Comparison of ENCODE assay signal across 28 cellular contexts in genomic region chrX:72088761-72089160, GRCh38. TPM values are rescaled to one million over a fixed set of nuclear protein-coding genes. Genes with fewer than 3 reads are reported as not detected.
"Had no signal": no experiment of that assay in that cellular context is flagged by ENCODE, and none has a peak within 500 bp of the region (broad histone marks: within the 10 kb centered on the region; RNA-seq: fewer than 3 reads in every experiment).

No MANE protein-coding gene starts in this region.

- H3K36me3 Mint-ChIP-seq: naive thymus-derived CD4-positive, alpha-beta T cell; natural killer cell; stimulated activated effector memory CD8-positive, alpha-beta T cell treated with anti-CD3 and anti-CD28 coated beads, Interleukin-12 subunit alpha, Interleukin-12 subunit beta, amount 100 ng/mL, for 72 hours; stimulated activated naive B cell treated with anti-CD40 and anti-IgM and Interleukin-4, amounts not matched to agents 10 μg/mL and 1 μg/mL and 100 μg/mL, for 72 hours had no signal

- H2AFZ ChIP-seq: neural progenitor cell had no signal

- H3K27ac ChIP-seq: neural progenitor cell, pancreas, psoas muscle, right lobe of liver, sigmoid colon, stomach, thoracic aorta, thyroid gland, tibial nerve, upper lobe of left lung had no signal

- H3K4me1 Mint-ChIP-seq: naive thymus-derived CD4-positive, alpha-beta T cell; nephron; stimulated activated effector memory CD8-positive, alpha-beta T cell treated with anti-CD3 and anti-CD28 coated beads, Interleukin-12 subunit alpha, Interleukin-12 subunit beta, amount 100 ng/mL, for 72 hours had no signal

- ATAC-seq: naive thymus-derived CD4-positive, alpha-beta T cell; pancreas; psoas muscle; right cardiac atrium; right lobe of liver; stimulated activated effector memory CD8-positive, alpha-beta T cell treated with anti-CD3 and anti-CD28 coated beads, Interleukin-12 subunit alpha, Interleukin-12 subunit beta, amount 100 ng/mL, for 72 hours; stimulated activated naive B cell treated with anti-CD40 and anti-IgM and Interleukin-4, amounts not matched to agents 10 μg/mL and 1 μg/mL and 100 μg/mL, for 72 hours had no signal

- H3K9me3 Mint-ChIP-seq: natural killer cell; stimulated activated effector memory CD8-positive, alpha-beta T cell treated with anti-CD3 and anti-CD28 coated beads, Interleukin-12 subunit alpha, Interleukin-12 subunit beta, amount 100 ng/mL, for 72 hours; stimulated activated naive B cell treated with anti-CD40 and anti-IgM and Interleukin-4, amounts not matched to agents 10 μg/mL and 1 μg/mL and 100 μg/mL, for 72 hours; stimulated activated naive CD8-positive, alpha-beta T cell treated with anti-CD3 and anti-CD28 coated beads, Interleukin-15, Interleukin-2, amounts not matched to agents 100 ng/mL and 50 ng/mL, for 24 hours had no signal

- H3K36me3 ChIP-seq: neural progenitor cell, pancreas, right lobe of liver, sigmoid colon, stomach, thoracic aorta, thyroid gland, tibial nerve, upper lobe of left lung had no signal

- H3K4me2 ChIP-seq: neural progenitor cell had no signal

- H3K9ac ChIP-seq: neural progenitor cell had no signal

- H3K27me3 ChIP-seq: neural progenitor cell, pancreas, right lobe of liver, sigmoid colon, stomach, thyroid gland, upper lobe of left lung had no signal

- H3K4me3 Mint-ChIP-seq: naive thymus-derived CD4-positive, alpha-beta T cell; natural killer cell; nephron; neural progenitor cell; stimulated activated effector memory CD8-positive, alpha-beta T cell treated with anti-CD3 and anti-CD28 coated beads, Interleukin-12 subunit alpha, Interleukin-12 subunit beta, amount 100 ng/mL, for 72 hours; stimulated activated naive B cell treated with anti-CD40 and anti-IgM and Interleukin-4, amounts not matched to agents 10 μg/mL and 1 μg/mL and 100 μg/mL, for 72 hours; stimulated activated naive CD8-positive, alpha-beta T cell treated with anti-CD3 and anti-CD28 coated beads, Interleukin-15, Interleukin-2, amounts not matched to agents 100 ng/mL and 50 ng/mL, for 24 hours had no signal

- H3K4me1 ChIP-seq: neural progenitor cell, pancreas, psoas muscle, right lobe of liver, stomach, thyroid gland, tibial nerve, upper lobe of left lung had no signal

- H3K4me3 ChIP-seq: neural progenitor cell, pancreas, psoas muscle, right lobe of liver, sigmoid colon, stomach, thoracic aorta, thyroid gland, tibial nerve, upper lobe of left lung had no signal

- H3K27me3 Mint-ChIP-seq: progenitor cell of endocrine pancreas had no signal

- DNase-seq: naive thymus-derived CD4-positive, alpha-beta T cell; natural killer cell; occipital lobe; pancreas; posterior cingulate gyrus; psoas muscle; right cardiac atrium; right lobe of liver; sigmoid colon; small intestine; stimulated activated CD4-positive, alpha-beta T cell treated with anti-CD3 and anti-CD28 coated beads, Interleukin-15, amount 100 ng/mL, for 24 hours; stimulated activated CD4-positive, alpha-beta T cell treated with anti-CD3 and anti-CD28 coated beads, Interleukin-2, amount 100 ng/mL, for 24 hours; stimulated activated CD4-positive, alpha-beta T cell treated with anti-CD3 and anti-CD28 coated beads, Interleukin-2, amount 100 ng/mL, for 48 hours; stimulated activated CD4-positive, alpha-beta T cell treated with anti-CD3 and anti-CD28 coated beads, Interleukin-4, amount 100 ng/mL, for 24 hours; stimulated activated naive B cell treated with anti-CD40 and anti-IgM and Interleukin-4, amounts not matched to agents 10 μg/mL and 1 μg/mL and 100 μg/mL, for 72 hours; stimulated activated naive CD4-positive, alpha-beta T cell treated with Interleukin-2 at 50 U/mL for 16 hours; stomach; thyroid gland; trophoblast cell; upper lobe of left lung had no signal

- H3K9me3 ChIP-seq: pancreas, psoas muscle, right lobe of liver, sigmoid colon, stomach, thoracic aorta, thyroid gland, tibial nerve, upper lobe of left lung had no signal

- FAIRE-seq: pancreas, small intestine, urothelium cell line had no signal

- H3K27ac Mint-ChIP-seq: naive thymus-derived CD4-positive, alpha-beta T cell; natural killer cell; nephron; neural progenitor cell; progenitor cell of endocrine pancreas; stimulated activated effector memory CD8-positive, alpha-beta T cell treated with anti-CD3 and anti-CD28 coated beads, Interleukin-12 subunit alpha, Interleukin-12 subunit beta, amount 100 ng/mL, for 72 hours; stimulated activated naive B cell treated with anti-CD40 and anti-IgM and Interleukin-4, amounts not matched to agents 10 μg/mL and 1 μg/mL and 100 μg/mL, for 72 hours; stimulated activated naive CD8-positive, alpha-beta T cell treated with anti-CD3 and anti-CD28 coated beads, Interleukin-15, Interleukin-2, amounts not matched to agents 100 ng/mL and 50 ng/mL, for 24 hours had no signal

RNA-seq across cellular contexts. Expression of gene RTL5, which starts 43.0 kb away (rescaled TPM):
- polyA plus RNA-seq: naive thymus-derived CD4-positive, alpha-beta T cell had no signal
